Comparison of ENCODE assay signal across 8 cellular contexts in genomic region chr1:219990782-219991510, GRCh38. TPM values are rescaled to one million over a fixed set of nuclear protein-coding genes. Genes with fewer than 3 reads are reported as not detected.
DNase-seq lines count a peak whose midpoint lies in the region; ATAC-seq and TF ChIP-seq lines count a peak whose summit lies in the region.

No MANE protein-coding gene starts in this region.

- H3K27ac ChIP-seq in heart left ventricle (no peak overlapping the region), right cardiac atrium (ENCODE audit: low read length) (no peak overlapping the region), brain microvascular endothelial cell (no peak overlapping the region)

- H3K27me3 ChIP-seq in heart left ventricle (no peaks in the 10 kb centered on the region), right cardiac atrium (ENCODE audit: control insufficient read depth, insufficient read depth) (no peaks in the 10 kb centered on the region), brain microvascular endothelial cell (replicated peaks) (no peaks in the 10 kb centered on the region)

- in situ Hi-C loops in brain microvascular endothelial cell (cut with HindIII; ENCODE audit: low pct_ligation_motif_present, low sequenced_read_pairs), result no loop called here

- H3K4me1 Mint-ChIP-seq in effector memory CD8-positive, alpha-beta T cell (ENCODE audit: low read depth in 2 of 2), result peaks cover 0 to 4% of the 10 kb centered on the region in 2 donors

- ATAC-seq in heart left ventricle, result no peak
- ATAC-seq in right cardiac atrium, result no peak
- no peak for ATAC-seq in HG03139 (IDR thresholded peaks at IDR 0.05; ENCODE audit: unreplicated experiment)
- no peak for ATAC-seq in GM19328 (IDR thresholded peaks at IDR 0.05; ENCODE audit: unreplicated experiment)
- ATAC-seq in effector memory CD8-positive, alpha-beta T cell (replicated peaks), result no peak

- H3K4me3 ChIP-seq in heart left ventricle (no peak overlapping the region), right cardiac atrium (ENCODE audit: low read length) (no peak overlapping the region), brain microvascular endothelial cell (ENCODE audit: low read depth, low read length) (no peak overlapping the region)

- no peaks in the 10 kb centered on the region for H3K27me3 Mint-ChIP-seq in effector memory CD8-positive, alpha-beta T cell

- H3K4me1 ChIP-seq in heart left ventricle (no peaks in the 10 kb centered on the region), right cardiac atrium (ENCODE audit: control insufficient read depth, insufficient read depth, low read length) (no peaks in the 10 kb centered on the region)

- no peak for TF ChIP-seq POLR2A in heart left ventricle (IDR thresholded peaks at IDR 0.05)

- H3K36me3 ChIP-seq in heart left ventricle (peaks cover 0 to 72% (median 60%) of the 10 kb centered on the region in 9 donors), brain microvascular endothelial cell (replicated peaks) (peaks cover 33% of the 10 kb centered on the region)

- H3K9me3 Mint-ChIP-seq in effector memory CD8-positive, alpha-beta T cell, result no peaks in the 10 kb centered on the region

- 33 to 44% (median 36%) methylated on average over 2 of the region's 2 CpGs for WGBS in heart left ventricle, 4 donors
- 22% methylated on average over 2 of the region's 2 CpGs for WGBS in right cardiac atrium

- TF ChIP-seq CTCF in heart left ventricle (IDR thresholded peaks at IDR 0.05) (peak; percentile 39 to 74 (median 54)), brain microvascular endothelial cell (IDR thresholded peaks at IDR 0.05; ENCODE audit: low read depth, low read length, missing control alignments) (peak; percentile 53)

- H3K36me3 Mint-ChIP-seq in effector memory CD8-positive, alpha-beta T cell (ENCODE audit: insufficient read depth), result peaks cover 38% of the 10 kb centered on the region

- no peak for DNase-seq in heart left ventricle
- no peak for DNase-seq in right cardiac atrium
- peak; percentile 9 for DNase-seq in NCI-H2029 treated with DMSO at 0.1 percent for 48 hours (lab: John Stamatoyannopoulos, UW)
- no peak for DNase-seq in brain microvascular endothelial cell
- DNase-seq in medulla oblongata (ENCODE audit: extremely low spot score), result peak; percentile 33
- no peak for DNase-seq in effector memory CD8-positive, alpha-beta T cell

- H3K4me3 Mint-ChIP-seq in effector memory CD8-positive, alpha-beta T cell, result no peak overlapping the region

- peak overlapping the region in 1 of 2 donors; percentile 1 for H3K27ac Mint-ChIP-seq in effector memory CD8-positive, alpha-beta T cell

- H3K9me3 ChIP-seq in heart left ventricle, result no peaks in the 10 kb centered on the region
- H3K9me3 ChIP-seq in right cardiac atrium (ENCODE audit: control insufficient read depth, low read length), result no peaks in the 10 kb centered on the region

- intact Hi-C loops in heart left ventricle (cut with DNase I), result loop anchor here in 1 of 10 donors (10.0 kb wide), 1 partner anchor 784 kb away; no protein-coding TSS in a partner anchor
- intact Hi-C loops in right cardiac atrium (cut with DNase I), result no loop called here

RNA-seq across cellular contexts. Expression of gene EPRS1, which starts 55.4 kb away (rescaled TPM):
- total RNA-seq in heart left ventricle (10 to 100 TPM; 38.3 to 91.3 (median 65.3) TPM), right cardiac atrium (10 to 100 TPM; 55.8 to 66.4 (median 62.5) TPM)
- polyA plus RNA-seq in heart left ventricle (10 to 100 TPM; 35.1 to 50.0 TPM), right cardiac atrium (33.6 TPM)

Comparison
In these comparisons a context has a peak if more than half of its experiments do, and no peak if none do; other contexts are left out.
1. DNase-seq: peak in NCI-H2029 treated with DMSO at 0.1 percent for 48 hours (single experiment) and medulla oblongata (single experiment); none in heart left ventricle (0 of 5), right cardiac atrium (0 of 3), brain microvascular endothelial cell (single experiment) and effector memory CD8-positive, alpha-beta T cell (0 of 3).